Comparison of ENCODE assay signal across 8 cellular contexts in genomic region chr2:233480490-233481202, GRCh38.
DNase-seq lines count a peak whose midpoint lies in the region; ATAC-seq and TF ChIP-seq lines count a peak whose summit lies in the region.

No MANE protein-coding gene starts in this region.

- no peak overlapping the region for H3K4me3 Mint-ChIP-seq in Calu3 (ENCODE audit: low read depth, unreplicated experiment)

- peaks cover 3% of the 10 kb centered on the region for H3K4me1 Mint-ChIP-seq in Calu3 (ENCODE audit: low read depth, unreplicated experiment)

- H3K36me3 ChIP-seq in osteoblast (ENCODE audit: insufficient read depth, low read length), result peaks cover 65% of the 10 kb centered on the region

- H3K27ac ChIP-seq in osteoblast (ENCODE audit: low read depth, low read length), result no peak overlapping the region

- H3K27ac Mint-ChIP-seq in Calu3 (ENCODE audit: unreplicated experiment), result no peak overlapping the region

- H3K27me3 Mint-ChIP-seq in Calu3 (ENCODE audit: unreplicated experiment), result no peaks in the 10 kb centered on the region

- H3K36me3 Mint-ChIP-seq in Calu3 (ENCODE audit: insufficient read depth, unreplicated experiment), result peaks cover 36% of the 10 kb centered on the region

- intact Hi-C loops in Calu3 (cut with micrococcal nuclease; ENCODE audit: unreplicated experiment), result no loop called here

- no peak for TF ChIP-seq CTCF in osteoblast (IDR thresholded peaks at IDR 0.05; ENCODE audit: extremely low read depth, low read depth, low read length)
- no peak for TF ChIP-seq CTCF in Calu3 (IDR thresholded peaks at IDR 0.05; ENCODE audit: unreplicated experiment)

- H3K9me3 Mint-ChIP-seq in Calu3 (ENCODE audit: low read depth, unreplicated experiment), result no peaks in the 10 kb centered on the region

- no TSS peak for BruUV-seq in Calu3 (replicated peaks; lab: Mats Ljungman, UMichigan)

- no peaks in the 10 kb centered on the region for H3K9me3 ChIP-seq in osteoblast (ENCODE audit: low read depth, low read length)

- CTCF ChIA-PET in Calu3 (lab: Charles Lee), result no interaction called here

- no peak overlapping the region for H3K4me3 ChIP-seq in osteoblast (ENCODE audit: insufficient read depth, low read length)

- H4K20me1 ChIP-seq in osteoblast (ENCODE audit: insufficient read depth, low read length), result peaks cover 2% of the 10 kb centered on the region

- no peaks in the 10 kb centered on the region for H3K27me3 ChIP-seq in osteoblast (ENCODE audit: insufficient read depth, low read length)

- H3K4me1 ChIP-seq in osteoblast (ENCODE audit: insufficient read depth, low read length), result no peaks in the 10 kb centered on the region

- DNase-seq in DMS53 (lab: John Stamatoyannopoulos, UW) (peak; percentile 93), NCI-H2081 (lab: John Stamatoyannopoulos, UW) (peak; percentile 29 to 77), cerebellum (ENCODE audit: low spot score) (peak; percentile 82), osteoblast (ENCODE audit: insufficient read length, low spot score, missing footprints) (peak; percentile 60), SW 1271 (lab: John Stamatoyannopoulos, UW) (no peak), Calu3 (no peak)

- no peak overlapping the region for H3K4me2 ChIP-seq in osteoblast (ENCODE audit: insufficient read depth, low read length)

- ATAC-seq in GM18868 (IDR thresholded peaks at IDR 0.05; ENCODE audit: unreplicated experiment) (no peak), HG03039 (IDR thresholded peaks at IDR 0.05; ENCODE audit: unreplicated experiment) (no peak)

- H3K79me2 ChIP-seq in osteoblast (ENCODE audit: insufficient read depth, low read length), result no peaks in the 10 kb centered on the region

- H2AFZ ChIP-seq in osteoblast (ENCODE audit: low read length), result no peak overlapping the region

Comparison
In these comparisons a context has a peak if more than half of its experiments do, and no peak if none do; other contexts are left out.
1. DNase-seq: peak in DMS53 (single experiment), NCI-H2081 (2 of 2), cerebellum (single experiment) and osteoblast (single experiment); none in SW 1271 (0 of 2) and Calu3 (single experiment).